ENCODE assay signal across 10 cellular contexts in genomic region chr1:201917362-201918033, GRCh38. TPM values are rescaled to one million over a fixed set of nuclear protein-coding genes. Genes with fewer than 3 reads are reported as not detected.
DNase-seq lines count a peak whose midpoint lies in the region; ATAC-seq and TF ChIP-seq lines count a peak whose summit lies in the region.
"Had no signal": no experiment of that assay in that cellular context is flagged by ENCODE, and none has a peak within 500 bp of the region (broad histone marks: within the 10 kb centered on the region; RNA-seq: fewer than 3 reads in every experiment).

No MANE protein-coding gene starts in this region.

- DNase-seq in AG20443 (ENCODE audit: low spot score): peak; percentile 86
- peak; percentile 95 for DNase-seq in amniotic epithelial cell (ENCODE audit: low read depth)
- DNase-seq in glutamatergic neuron: no peak
- no peak for DNase-seq in prostate gland (ENCODE audit: low spot score)
- no peak for DNase-seq in stimulated activated CD4-positive, alpha-beta T cell treated with anti-CD3 and anti-CD28 coated beads, Interleukin-12 subunit alpha, Interleukin-12 subunit beta, amount 100 ng/mL, for 4 hours
- no peak for DNase-seq in stimulated activated CD4-positive, alpha-beta T cell treated with anti-CD3 and anti-CD28 coated beads, Interleukin-1b, Interleukin-23, amount 100 ng/mL, for 48 hours
- DNase-seq in cortex of kidney (lab: John Stamatoyannopoulos, UW): no peak
- DNase-seq: activated CD8-positive, alpha-beta T cell treated with anti-CD3 and anti-CD28 coated beads for 36 hours; effector memory CD4-positive, alpha-beta T cell had no signal

- H3K27me3 Mint-ChIP-seq in glutamatergic neuron (ENCODE audit: unreplicated experiment): peaks cover 5% of the 10 kb centered on the region

- no peak for ATAC-seq in GM19455 (IDR thresholded peaks at IDR 0.05; ENCODE audit: unreplicated experiment)
- ATAC-seq: activated CD8-positive, alpha-beta T cell treated with anti-CD3 and anti-CD28 coated beads for 36 hours had no signal

- H3K4me1 Mint-ChIP-seq in glutamatergic neuron (ENCODE audit: low read depth, unreplicated experiment): peaks cover 18% of the 10 kb centered on the region

- TF ChIP-seq CTCF in glutamatergic neuron (IDR thresholded peaks at IDR 0.05; ENCODE audit: partially characterized antibody, unreplicated experiment): no peak
- TF ChIP-seq CTCF in prostate gland (IDR thresholded peaks at IDR 0.05): no peak

- peaks cover 4% of the 10 kb centered on the region for H3K36me3 Mint-ChIP-seq in glutamatergic neuron (ENCODE audit: unreplicated experiment)

- 56% methylated on average over 7 of the region's 7 CpGs for WGBS in prostate gland

- no peaks in the 10 kb centered on the region for H3K27me3 ChIP-seq in prostate gland (replicated peaks; ENCODE audit: insufficient read depth)

- no peak for TF ChIP-seq POLR2A in prostate gland (IDR thresholded peaks at IDR 0.05)

- no peaks in the 10 kb centered on the region for H3K36me3 ChIP-seq in prostate gland

- intact Hi-C loops in prostate gland (cut with DNase I): no loop called here

- H3K9me3 ChIP-seq in prostate gland: no peaks in the 10 kb centered on the region

- no peaks in the 10 kb centered on the region for H3K4me1 ChIP-seq in prostate gland (replicated peaks)

- H3K4me3 ChIP-seq in prostate gland: no peak overlapping the region

- H3K9me3 Mint-ChIP-seq in glutamatergic neuron (ENCODE audit: unreplicated experiment): peaks cover 4% of the 10 kb centered on the region
- H3K9me3 Mint-ChIP-seq: activated CD8-positive, alpha-beta T cell treated with anti-CD3 and anti-CD28 coated beads for 36 hours had no signal

- no peak overlapping the region for H3K27ac Mint-ChIP-seq in glutamatergic neuron (ENCODE audit: unreplicated experiment)
- H3K27ac Mint-ChIP-seq: activated CD8-positive, alpha-beta T cell treated with anti-CD3 and anti-CD28 coated beads for 36 hours had no signal

- H3K27ac ChIP-seq in prostate gland: peak overlapping the region; percentile 37 to 63

- peak overlapping the region; percentile 4 for H3K4me3 Mint-ChIP-seq in glutamatergic neuron (ENCODE audit: unreplicated experiment)
- H3K4me3 Mint-ChIP-seq: activated CD8-positive, alpha-beta T cell treated with anti-CD3 and anti-CD28 coated beads for 36 hours had no signal

RNA-seq across cellular contexts. Expression of gene SHISA4, which starts 28.8 kb away (rescaled TPM):
- 2.9 TPM for total RNA-seq in glutamatergic neuron (ENCODE audit: unreplicated experiment)
- 10 to 100 TPM; 24.5 to 61.9 TPM for total RNA-seq in prostate gland

RNA-seq across cellular contexts. Expression of gene LMOD1, which starts 28.9 kb away (rescaled TPM):
- total RNA-seq in glutamatergic neuron (ENCODE audit: unreplicated experiment): 0.20 TPM
- 100 to 1,000 TPM; 112 to 190 TPM for total RNA-seq in prostate gland
- total RNA-seq: activated CD8-positive, alpha-beta T cell treated with anti-CD3 and anti-CD28 coated beads for 36 hours had no signal

RNA-seq across cellular contexts. Expression of gene TIMM17A, which starts 37.8 kb away (rescaled TPM):
- total RNA-seq in glutamatergic neuron (ENCODE audit: unreplicated experiment) (69.8 TPM), prostate gland (10 to 100 TPM; 22.0 to 29.3 TPM)

Comparison
In these comparisons a context has a peak if more than half of its experiments do, and no peak if none do; other contexts are left out.
1. DNase-seq: peak in AG20443 (single experiment) and amniotic epithelial cell (single experiment); none in glutamatergic neuron (single experiment), prostate gland (single experiment), stimulated activated CD4-positive, alpha-beta T cell treated with anti-CD3 and anti-CD28 coated beads, Interleukin-12 subunit alpha, Interleukin-12 subunit beta, amount 100 ng/mL, for 4 hours (single experiment), stimulated activated CD4-positive, alpha-beta T cell treated with anti-CD3 and anti-CD28 coated beads, Interleukin-1b, Interleukin-23, amount 100 ng/mL, for 48 hours (single experiment) and cortex of kidney (single experiment).
2. RNA of gene LMOD1, which starts 28.9 kb away (total RNA-seq): 112 to 190 TPM in prostate gland; 0.20 TPM in glutamatergic neuron (single experiment); every median in the first group is over 10 times any median in the second.